ENCODE assay signal across 15 cellular contexts in genomic region chr4:8281519-8282133, GRCh38. TPM values are rescaled to one million over a fixed set of nuclear protein-coding genes. Genes with fewer than 3 reads are reported as not detected.
DNase-seq lines count a peak whose midpoint lies in the region; ATAC-seq and TF ChIP-seq lines count a peak whose summit lies in the region.
"Had no signal": no experiment of that assay in that cellular context is flagged by ENCODE, and none has a peak within 500 bp of the region (broad histone marks: within the 10 kb centered on the region; RNA-seq: fewer than 3 reads in every experiment).

No MANE protein-coding gene starts in this region.

- no peaks in the 10 kb centered on the region for H3K36me3 Mint-ChIP-seq in Calu3 (ENCODE audit: insufficient read depth, unreplicated experiment)

- in situ Hi-C loops in brain microvascular endothelial cell (cut with HindIII; ENCODE audit: low pct_ligation_motif_present, low sequenced_read_pairs), result no loop called here

- H3K27me3 ChIP-seq in body of pancreas (no peaks in the 10 kb centered on the region), tibial artery (peaks cover 0 to 24% of the 10 kb centered on the region in 2 donors), brain microvascular endothelial cell (replicated peaks) (no peaks in the 10 kb centered on the region)
- H3K27me3 ChIP-seq: pancreas had no signal

- no peak overlapping the region for H3K4me3 ChIP-seq in body of pancreas
- no peak overlapping the region for H3K4me3 ChIP-seq in tibial artery
- no peak overlapping the region for H3K4me3 ChIP-seq in brain microvascular endothelial cell (ENCODE audit: low read depth, low read length)
- H3K4me3 ChIP-seq: pancreas had no signal

- H3K27me3 Mint-ChIP-seq in Calu3 (ENCODE audit: unreplicated experiment), result peaks cover 58% of the 10 kb centered on the region
- H3K27me3 Mint-ChIP-seq: CD4-positive, alpha-beta T cell had no signal

- no peak for ATAC-seq in body of pancreas
- ATAC-seq: HCT116, PC-3 had no signal

- H3K4me1 ChIP-seq in body of pancreas (no peaks in the 10 kb centered on the region), tibial artery (peaks cover 0 to 7% (median 2%) of the 10 kb centered on the region in 4 donors)
- H3K4me1 ChIP-seq: pancreas had no signal

- H3K27ac Mint-ChIP-seq in Calu3 (ENCODE audit: unreplicated experiment), result no peak overlapping the region
- H3K27ac Mint-ChIP-seq: CD4-positive, alpha-beta T cell; endodermal cell; T-helper 1 cell treated with Interleukin-12 subunit alpha and Interleukin-12 subunit beta and Interleukin-4 antibody, amounts not matched to agents 30 μg/mL and 1 μg/mL, for 36 hours had no signal

- 69 to 70% methylated on average over 10 to 19 of the region's 19 CpGs for WGBS in body of pancreas, 2 donors

- H3K36me3 ChIP-seq in body of pancreas (replicated peaks in 1 of 2; ENCODE audit: insufficient read depth in 1 of 2, low read depth in 2 of 2) (no peaks in the 10 kb centered on the region), tibial artery (no peaks in the 10 kb centered on the region), brain microvascular endothelial cell (replicated peaks) (no peaks in the 10 kb centered on the region)
- H3K36me3 ChIP-seq: pancreas had no signal

- H3K9me3 Mint-ChIP-seq in Calu3 (ENCODE audit: low read depth, unreplicated experiment), result no peaks in the 10 kb centered on the region
- H3K9me3 Mint-ChIP-seq: CD4-positive, alpha-beta T cell; endodermal cell; T-helper 1 cell treated with Interleukin-12 subunit alpha and Interleukin-12 subunit beta and Interleukin-4 antibody, amounts not matched to agents 30 μg/mL and 1 μg/mL, for 36 hours had no signal

- intact Hi-C loops in body of pancreas (cut with DNase I) (no loop called here), tibial artery (cut with DNase I; ENCODE audit: low total_unique reads) (no loop called here), Calu3 (cut with micrococcal nuclease; ENCODE audit: unreplicated experiment) (no loop called here)

- H3K4me3 Mint-ChIP-seq in Calu3 (ENCODE audit: low read depth, unreplicated experiment), result no peak overlapping the region
- H3K4me3 Mint-ChIP-seq: CD4-positive, alpha-beta T cell; endodermal cell; T-helper 1 cell treated with Interleukin-12 subunit alpha and Interleukin-12 subunit beta and Interleukin-4 antibody, amounts not matched to agents 30 μg/mL and 1 μg/mL, for 36 hours had no signal

- no TSS peak for BruUV-seq in Calu3 (replicated peaks; lab: Mats Ljungman, UMichigan)

- H3K27ac ChIP-seq in body of pancreas (no peak overlapping the region), tibial artery (no peak overlapping the region), brain microvascular endothelial cell (no peak overlapping the region)
- H3K27ac ChIP-seq: pancreas had no signal

- H3K4me1 Mint-ChIP-seq in Calu3 (ENCODE audit: low read depth, unreplicated experiment), result no peaks in the 10 kb centered on the region
- H3K4me1 Mint-ChIP-seq: endodermal cell had no signal

- peak; percentile 53 for DNase-seq in DMS 273 treated with DMSO at 0.1 percent for 48 hours (lab: John Stamatoyannopoulos, UW)
- DNase-seq in body of pancreas, result peak; percentile 25 to 35 (median 32)
- peak; percentile 78 for DNase-seq in iris pigment epithelial cell (ENCODE audit: low read depth)
- peak; percentile 49 to 78 for DNase-seq in tibial artery
- no peak for DNase-seq in activated T-cell treated with anti-CD3 and anti-CD28 coated beads, Interleukin-2, amount 50 U/mL, for 1 hour
- DNase-seq in brain microvascular endothelial cell, result no peak
- no peak for DNase-seq in Calu3
- DNase-seq in SIG-M5 (lab: John Stamatoyannopoulos, UW), result no peak
- DNase-seq: activated CD4-positive, alpha-beta T cell treated with anti-CD3 and anti-CD28 coated beads for 48 hours; CD4-positive, alpha-beta T cell; endodermal cell; PC-3 had no signal

- no peak for TF ChIP-seq CTCF in body of pancreas (IDR thresholded peaks at IDR 0.05)
- TF ChIP-seq CTCF in tibial artery (IDR thresholded peaks at IDR 0.05), result no peak
- TF ChIP-seq CTCF in brain microvascular endothelial cell (IDR thresholded peaks at IDR 0.05; ENCODE audit: low read depth, low read length, missing control alignments), result no peak
- no peak for TF ChIP-seq CTCF in Calu3 (IDR thresholded peaks at IDR 0.05; ENCODE audit: unreplicated experiment)

- CTCF ChIA-PET in Calu3 (lab: Charles Lee), result no interaction called here

- no peaks in the 10 kb centered on the region for H3K9me3 ChIP-seq in body of pancreas
- H3K9me3 ChIP-seq in tibial artery, result no peaks in the 10 kb centered on the region
- H3K9me3 ChIP-seq: pancreas had no signal

- no peak for TF ChIP-seq POLR2A in body of pancreas (IDR thresholded peaks at IDR 0.05)

RNA-seq across cellular contexts. Expression of gene HTRA3, which starts 12.1 kb away (rescaled TPM):
- total RNA-seq in body of pancreas, result 10 to 100 TPM in 1 of 2 donors, 1 to 10 TPM in 1; 4.2 to 17.5 TPM
- total RNA-seq in Calu3 (2022), result not detected in 2 replicates
- total RNA-seq: CD4-positive, alpha-beta T cell had no signal

Comparison
In these comparisons a context has a peak if more than half of its experiments do, and no peak if none do; other contexts are left out.
1. DNase-seq: peak in DMS 273 treated with DMSO at 0.1 percent for 48 hours (single experiment), body of pancreas (4 of 4), iris pigment epithelial cell (single experiment) and tibial artery (2 of 2); none in activated T-cell treated with anti-CD3 and anti-CD28 coated beads, Interleukin-2, amount 50 U/mL, for 1 hour (single experiment), brain microvascular endothelial cell (single experiment), Calu3 (single experiment) and SIG-M5 (single experiment).